Comparison of ENCODE assay signal across 16 cellular contexts in the genomic region with DNA sequence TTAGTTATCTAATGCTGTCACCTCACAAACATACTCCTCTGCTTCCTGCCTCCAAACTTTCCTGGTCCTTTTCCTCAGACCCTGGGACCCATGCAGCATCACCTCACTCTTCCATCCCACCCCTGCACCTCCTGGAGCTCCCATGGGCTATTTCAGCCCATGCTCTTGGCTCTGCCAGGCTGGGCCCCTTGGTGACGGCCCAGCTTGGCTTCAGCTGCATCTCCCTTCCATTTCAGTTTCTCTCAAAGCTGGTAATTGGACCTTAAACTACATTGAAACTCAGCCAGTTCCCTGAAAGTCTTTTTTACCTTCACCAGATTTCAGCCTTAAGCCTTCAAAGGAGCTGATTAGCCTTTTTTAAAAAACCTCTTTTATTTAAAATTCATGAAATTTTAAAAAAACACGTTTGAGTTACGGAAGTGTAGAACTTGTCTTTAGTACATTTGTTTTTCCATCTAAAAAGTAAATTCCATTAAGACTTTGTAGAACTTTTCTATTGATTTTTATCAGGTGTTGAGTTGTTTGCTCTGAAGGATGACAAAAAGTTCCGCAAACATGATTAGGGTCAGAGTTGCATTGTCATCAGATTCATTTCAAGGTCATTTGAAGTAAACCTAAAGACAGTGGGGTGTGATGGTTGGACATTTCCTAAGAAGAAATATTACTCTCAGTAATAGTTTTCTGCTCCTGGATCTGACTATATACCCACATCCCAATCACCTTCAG. TPM values are rescaled to one million over a fixed set of nuclear protein-coding genes. Genes with fewer than 3 reads are reported as not detected.
"Had no signal": no experiment of that assay in that cellular context is flagged by ENCODE, and none has a peak within 500 bp of the region (broad histone marks: within the 10 kb centered on the region; RNA-seq: fewer than 3 reads in every experiment).

No MANE protein-coding gene starts in this region.

- H3K27ac Mint-ChIP-seq: naive B cell; stimulated activated memory B cell treated with anti-CD40 and anti-IgM and Interleukin-4, amounts not matched to agents 10 μg/mL and 1 μg/mL and 100 μg/mL, for 72 hours had no signal

- H3K4me3 ChIP-seq: gastroesophageal sphincter, heart right ventricle, pancreas, tibial artery, uterus had no signal

- H3K9me3 ChIP-seq: gastroesophageal sphincter, heart right ventricle, pancreas, tibial artery, uterus had no signal

- H3K9me3 Mint-ChIP-seq: naive B cell; stimulated activated memory B cell treated with anti-CD40 and anti-IgM and Interleukin-4, amounts not matched to agents 10 μg/mL and 1 μg/mL and 100 μg/mL, for 72 hours; T-cell had no signal

- DNase-seq: activated CD4-positive, CD25-positive, alpha-beta regulatory T cell treated with anti-CD3 and anti-CD28 coated beads, Interleukin-2, amount 50 U/mL, for 72 hours; activated naive CD4-positive, alpha-beta T cell treated with anti-CD3 and anti-CD28 coated beads, Interleukin-2, amount 50 U/mL, for 16 hours; amniotic stem cell; heart right ventricle; mammary epithelial cell; naive B cell; pancreas; retina; T-cell; T-helper 9 cell; tibial artery; uterus had no signal

- H3K4me1 ChIP-seq: uterus had no signal

- ATAC-seq: gastroesophageal sphincter; heart right ventricle; stimulated activated memory B cell treated with anti-CD40 and anti-IgM and Interleukin-4, amounts not matched to agents 10 μg/mL and 1 μg/mL and 100 μg/mL, for 72 hours; T-cell had no signal

- H3K27ac ChIP-seq: gastroesophageal sphincter, pancreas, tibial artery, uterus had no signal

- FAIRE-seq: endometrium, pancreas had no signal

- H3K4me1 Mint-ChIP-seq: stimulated activated memory B cell treated with anti-CD40 and anti-IgM and Interleukin-4, amounts not matched to agents 10 μg/mL and 1 μg/mL and 100 μg/mL, for 72 hours had no signal

- H3K27me3 ChIP-seq: gastroesophageal sphincter, heart right ventricle, pancreas, tibial artery, uterus had no signal

- H3K4me3 Mint-ChIP-seq: naive B cell; stimulated activated memory B cell treated with anti-CD40 and anti-IgM and Interleukin-4, amounts not matched to agents 10 μg/mL and 1 μg/mL and 100 μg/mL, for 72 hours; T-cell had no signal

- H3K27me3 Mint-ChIP-seq: naive B cell; stimulated activated memory B cell treated with anti-CD40 and anti-IgM and Interleukin-4, amounts not matched to agents 10 μg/mL and 1 μg/mL and 100 μg/mL, for 72 hours; T-cell had no signal

- H3K36me3 ChIP-seq: uterus had no signal

RNA-seq across cellular contexts. Expression of a gene that starts 33.5 kb away (rescaled TPM):
- total RNA-seq: mononuclear cell had no signal
